ENCODE assay signal across 26 cellular contexts in the genomic region with DNA sequence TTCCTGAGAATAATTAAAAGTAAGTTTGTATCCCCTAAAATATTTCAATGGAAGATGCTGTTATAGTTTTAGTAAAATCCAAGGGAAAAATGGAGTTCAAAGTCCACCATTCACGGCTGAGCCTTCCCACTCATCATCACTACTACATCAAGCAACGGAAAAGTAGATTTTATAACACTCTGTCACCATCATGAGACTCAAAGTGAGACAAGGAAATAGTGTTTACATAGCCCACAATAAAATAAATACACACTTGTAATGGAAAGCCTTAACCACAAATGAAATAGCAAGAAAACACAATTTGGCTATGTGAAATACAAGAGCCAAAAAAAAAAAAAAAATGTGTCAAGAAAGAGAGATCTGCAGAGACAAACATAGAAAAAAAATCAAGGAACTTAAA.
"Had no signal": no experiment of that assay in that cellular context is flagged by ENCODE, and none has a peak within 500 bp of the region (broad histone marks: within the 10 kb centered on the region; RNA-seq: fewer than 3 reads in every experiment).

No MANE protein-coding gene starts in this region.

- H3K4me3 ChIP-seq: pancreas, prostate gland, skin epidermis, smooth muscle cell, spleen, stomach, thoracic aorta, thyroid gland, tibial nerve, upper lobe of left lung, vagina had no signal

- DNase-seq: naive thymus-derived CD8-positive, alpha-beta T cell; nephron progenitor cell; nucleus accumbens; pancreas; right cardiac atrium; spleen; stimulated activated CD4-positive, alpha-beta T cell treated with anti-CD3 and anti-CD28 coated beads, Interleukin-12 subunit alpha, Interleukin-12 subunit beta, amount 100 ng/mL, for 4 hours; stimulated activated CD4-positive, alpha-beta T cell treated with anti-CD3 and anti-CD28 coated beads, Interleukin-1b, Interleukin-23, amount 100 ng/mL, for 48 hours; stimulated activated CD4-positive, alpha-beta T cell treated with anti-CD3 and anti-CD28 coated beads, Interleukin-2, amount 100 ng/mL, for 48 hours; stimulated activated CD4-positive, alpha-beta T cell treated with anti-CD3 and anti-CD28 coated beads, Interleukin-4, amount 100 ng/mL, for 24 hours; stimulated activated naive B cell treated with anti-CD40 and anti-IgM and Interleukin-4, amounts not matched to agents 10 μg/mL and 1 μg/mL and 100 μg/mL, for 72 hours; stimulated activated naive CD4-positive, alpha-beta T cell treated with Interleukin-2 at 50 U/mL for 16 hours; stomach; thyroid gland; trophoblast cell; upper lobe of left lung had no signal

- H3K9me3 ChIP-seq: neutrophil, prostate gland, stomach, thoracic aorta, thyroid gland, tibial nerve, upper lobe of left lung, vagina had no signal

- ATAC-seq: naive thymus-derived CD8-positive, alpha-beta T cell; natural killer cell treated with Interleukin-12 subunit alpha and Interleukin-12 subunit beta and Interleukin-15 and Interleukin-18, amount 100 ng/mL, for 72 hours; pancreas; right cardiac atrium; sciatic nerve; stimulated activated effector memory CD8-positive, alpha-beta T cell treated with anti-CD3 and anti-CD28 coated beads, Interleukin-12 subunit alpha, Interleukin-12 subunit beta, amount 100 ng/mL, for 72 hours; stimulated activated naive B cell treated with anti-CD40 and anti-IgM and Interleukin-4, amounts not matched to agents 10 μg/mL and 1 μg/mL and 100 μg/mL, for 72 hours had no signal

- H3K36me3 ChIP-seq: neutrophil, pancreas, prostate gland, spleen, stomach, thoracic aorta, thyroid gland, tibial nerve, upper lobe of left lung, vagina had no signal

- H3K27ac ChIP-seq: neutrophil, pancreas, prostate gland, skin epidermis, spleen, stomach, thoracic aorta, thyroid gland, tibial nerve, upper lobe of left lung, vagina had no signal
